In the genomic region with DNA sequence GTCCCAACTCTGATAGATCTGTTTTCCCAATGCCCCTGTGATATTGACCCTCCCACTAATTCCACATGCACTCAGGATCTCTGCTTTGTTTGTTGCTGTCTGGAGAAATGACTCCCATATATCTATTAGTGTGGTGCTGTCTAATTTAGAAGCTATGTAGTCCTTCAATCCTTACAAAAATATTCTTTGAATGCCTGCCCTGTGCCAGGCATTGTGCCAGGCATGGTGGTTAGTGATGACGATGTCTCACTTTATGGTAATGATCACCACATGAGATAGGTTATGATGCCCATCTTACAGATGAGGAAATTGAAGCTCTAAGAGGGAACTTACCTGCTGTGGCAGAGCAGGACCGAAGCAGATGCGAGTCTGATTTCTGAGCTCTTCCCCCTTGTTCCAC, we compare ENCODE assay signal across 17 cellular contexts. TPM values are rescaled to one million over a fixed set of nuclear protein-coding genes. Genes with fewer than 3 reads are reported as not detected.
"Had no signal": no experiment of that assay in that cellular context is flagged by ENCODE, and none has a peak within 500 bp of the region (broad histone marks: within the 10 kb centered on the region; RNA-seq: fewer than 3 reads in every experiment).

No MANE protein-coding gene starts in this region.

- H3K36me3 ChIP-seq: brain microvascular endothelial cell, tibial nerve, vagina had no signal

- H3K27me3 ChIP-seq: vagina had no signal

- ATAC-seq: heart left ventricle had no signal

- H3K9me3 ChIP-seq: heart left ventricle, left ventricle myocardium inferior, tibial nerve, vagina had no signal

- H3K27ac ChIP-seq: brain microvascular endothelial cell, left ventricle myocardium inferior, tibial nerve, vagina had no signal

- H3K4me3 ChIP-seq: heart left ventricle, left ventricle myocardium inferior, tibial nerve, vagina had no signal

- DNase-seq: activated CD4-positive, alpha-beta T cell treated with anti-CD3 and anti-CD28 coated beads, Interleukin-2, amount 50 U/mL, for 1 hour; brain microvascular endothelial cell; cerebellar nuclear complex; dermis blood vessel endothelial cell; foreskin melanocyte; heart left ventricle; islet precursor cell; left ventricle myocardium inferior; mesenchymal stem cell; stimulated activated CD4-positive, alpha-beta T cell treated with anti-CD3 and anti-CD28 coated beads, Interleukin-15, amount 100 ng/mL, for 24 hours; stimulated activated CD4-positive, alpha-beta T cell treated with anti-CD3 and anti-CD28 coated beads, Interleukin-4, amount 100 ng/mL, for 24 hours had no signal

RNA-seq across cellular contexts. Expression of a gene that starts 12.9 kb away (rescaled TPM):
- total RNA-seq: dermis blood vessel endothelial cell; heart left ventricle; left ventricle myocardium inferior; neural crest cell; osteocyte; T-helper 2 cell treated with Interferon-gamma antibody and Interleukin-4, amounts not matched to agents 100 ng/mL and 5 ng/mL, for 36 hours; tibial nerve; vagina had no signal
- polyA plus RNA-seq: esophagus, heart left ventricle had no signal

RNA-seq across cellular contexts. Expression of a gene that starts 54.6 kb away (rescaled TPM):
- total RNA-seq: dermis blood vessel endothelial cell; T-helper 2 cell treated with Interferon-gamma antibody and Interleukin-4, amounts not matched to agents 100 ng/mL and 5 ng/mL, for 36 hours had no signal
